In genomic region chr4:183397741-183398297, GRCh38 we compare ENCODE assay signal across 8 cellular contexts. TPM values are rescaled to one million over a fixed set of nuclear protein-coding genes. Genes with fewer than 3 reads are reported as not detected.
A peak's percentile ranks its signal among the peaks of the same experiment; 100 is the strongest.
DNase-seq lines count a peak whose midpoint lies in the region; ATAC-seq, FAIRE-seq and TF ChIP-seq lines count a peak whose summit lies in the region.

No MANE protein-coding gene starts in this region.

- CTCF ChIA-PET in K562 (lab: Yijun Ruan, JAX; ENCODE audit: low intra/inter-chr PET ratio): no interaction called here

- in situ Hi-C loops in K562 (cut with MboI): no loop called here

- H3K27me3 ChIP-seq in heart right ventricle: no peaks in the 10 kb centered on the region
- no peaks in the 10 kb centered on the region for H3K27me3 ChIP-seq in K562 (ENCODE audit: control insufficient read depth in 2 of 2, insufficient read depth in 2 of 2, low read length in 2 of 2)
- no peaks in the 10 kb centered on the region for H3K27me3 ChIP-seq in mucosa of stomach (ENCODE audit: control insufficient read depth, insufficient read depth, low read length)
- H3K27me3 ChIP-seq in vagina: no peaks in the 10 kb centered on the region

- peak overlapping the region; percentile 72; the same call in 1 of the 2 replicates for H3K4me2 ChIP-seq in K562 (ENCODE audit: insufficient read depth, low read length)

- intact Hi-C loops in heart right ventricle (cut with DNase I) (loop anchor here in 3 of 10 donors (5.0 to 10.0 kb wide), 3 partner anchors 83 to 461 kb away; no protein-coding TSS in a partner anchor), Right ventricle myocardium superior (cut with DNase I) (no loop called here), K562 (cut with micrococcal nuclease) (loop anchor here (2.0 to 5.0 kb wide), 2 partner anchors 36 to 135 kb away; no protein-coding TSS in a partner anchor), vagina (cut with DNase I) (no loop called here)

- no peaks in the 10 kb centered on the region for H3K9me1 ChIP-seq in K562 (ENCODE audit: control insufficient read depth, insufficient read depth, low read length)

- H3K27ac ChIP-seq in heart right ventricle: peak overlapping the region in 2 of 10 donors; percentile 32 to 86
- peak overlapping the region; percentile 84 for H3K27ac ChIP-seq in K562 (ENCODE audit: extremely low read depth, low read depth, low read length)
- H3K27ac ChIP-seq in vagina: peak overlapping the region; percentile 30

- H3K36me3 ChIP-seq in heart right ventricle (no peaks in the 10 kb centered on the region), K562 (ENCODE audit: control insufficient read depth, insufficient read depth, low read length) (no peaks in the 10 kb centered on the region), mucosa of stomach (ENCODE audit: control insufficient read depth, insufficient read depth, low read length) (no peaks in the 10 kb centered on the region), vagina (no peaks in the 10 kb centered on the region)

- BruUV-seq in K562 (replicated peaks; lab: Mats Ljungman, UMichigan): no TSS peak

- no peak for TF ChIP-seq POLR2A in K562 (conservative IDR thresholded peaks at IDR 0.05)
- no peak for TF ChIP-seq POLR2A in vagina (IDR thresholded peaks at IDR 0.05)

- DNase-seq in heart right ventricle (no peak), Right ventricle myocardium superior (no peak), K562 (ENCODE audit: extremely low read depth in 1 of 4, low spot score in 3 of 4) (no peak), vagina (ENCODE audit: extremely low spot score in 2 of 2) (no peak), foreskin melanocyte (no peak), NCI-H524 treated with DMSO at 0.1 percent for 48 hours (lab: John Stamatoyannopoulos, UW) (no peak), HuH-7.5 (ENCODE audit: low spot score) (no peak)

- H2AFZ ChIP-seq in K562 (ENCODE audit: low read depth, low read length): peak overlapping the region; percentile 92

- POLR2A ChIA-PET in K562 (lab: Yijun Ruan, JAX): interaction anchor here (0.6 to 1.0 kb wide), 2 partner anchors 16 to 42 kb away, joined by 3 read pairs; no protein-coding TSS in a partner anchor

- no peak for TF ChIP-seq RAD21 in K562 (CRISPR knock-in tag; conservative IDR thresholded peaks at IDR 0.05 in 1 of 2, IDR thresholded peaks at IDR 0.05 in 1 of 2)

- no peak for TF ChIP-seq EP300 in K562 (IDR thresholded peaks at IDR 0.05; ENCODE audit: low read length)

- H3K4me1 ChIP-seq in heart right ventricle: peaks cover 0 to 44% (median 8%) of the 10 kb centered on the region in 9 donors
- peaks cover 34 to 49% of the 10 kb centered on the region in 2 experiments for H3K4me1 ChIP-seq in K562 (replicated peaks in 1 of 2; ENCODE audit: control insufficient read depth in 2 of 2, insufficient read depth in 2 of 2, low read length in 2 of 2)
- H3K4me1 ChIP-seq in mucosa of stomach (ENCODE audit: control insufficient read depth, insufficient read depth, low read length): no peaks in the 10 kb centered on the region
- H3K4me1 ChIP-seq in vagina: peaks cover 9% of the 10 kb centered on the region

- no peaks in the 10 kb centered on the region for H4K20me1 ChIP-seq in K562 (replicated peaks; ENCODE audit: control insufficient read depth, insufficient read depth, low read length)

- ATAC-seq in heart right ventricle: peak in 2 of 8 donors; percentile 3 to 19
- no peak for ATAC-seq in Right ventricle myocardium superior (ENCODE audit: poor library complexity)
- ATAC-seq in K562: no peak

- TF ChIP-seq CTCF in heart right ventricle (IDR thresholded peaks at IDR 0.05): no peak
- no peak for TF ChIP-seq CTCF in K562 (IDR thresholded peaks at IDR 0.05 in 2 of 3, conservative IDR thresholded peaks at IDR 0.05 in 1 of 3; ENCODE audit: insufficient read depth in 2 of 3, low read depth in 1 of 3, low read length in 3 of 3)
- TF ChIP-seq CTCF in vagina (IDR thresholded peaks at IDR 0.05): no peak

- FAIRE-seq in K562 (lab: Jason Lieb, UNC): peak; percentile 15

- H3K4me3 ChIP-seq in heart right ventricle: peak overlapping the region; percentile 28 to 64 (median 62)
- H3K4me3 ChIP-seq in K562: no peak overlapping the region
- H3K4me3 ChIP-seq in mucosa of stomach (ENCODE audit: low read length): peak overlapping the region; percentile 89
- peak overlapping the region; percentile 53 for H3K4me3 ChIP-seq in vagina

- 84 to 85% methylated on average over 14 of the region's 14 CpGs for WGBS in heart right ventricle, 2 donors
- WGBS in K562 (ENCODE audit: insufficient coverage, low coverage, missing lambda C conversion rate): 78% methylated on average over 8 of the region's 14 CpGs

- H3K9ac ChIP-seq in K562 (ENCODE audit: insufficient read depth in 1 of 2, low read depth in 2 of 2, low read length in 2 of 2): peak overlapping the region; percentile 78 to 94; a peak in 3 of 4 replicates
- H3K9ac ChIP-seq in mucosa of stomach (ENCODE audit: low read length): peak overlapping the region; percentile 87

- no peaks in the 10 kb centered on the region for H3K79me2 ChIP-seq in K562 (ENCODE audit: control insufficient read depth, insufficient read depth, low read length)

- H3K9me3 ChIP-seq in heart right ventricle: no peaks in the 10 kb centered on the region
- H3K9me3 ChIP-seq in K562 (replicated peaks; ENCODE audit: control insufficient read depth, insufficient read depth, low read depth, low read length): no peaks in the 10 kb centered on the region
- no peaks in the 10 kb centered on the region for H3K9me3 ChIP-seq in mucosa of stomach (ENCODE audit: control insufficient read depth, low read length)
- no peaks in the 10 kb centered on the region for H3K9me3 ChIP-seq in vagina

TF ChIP-seq in K562, 482 proteins besides CTCF, POLR2A, EP300 and RAD21:
- TF ChIP-seq E2F1 (CRISPR knock-in tag; IDR thresholded peaks at IDR 0.05): no peak
- TF ChIP-seq FOXK2 (conservative IDR thresholded peaks at IDR 0.05 in 1 of 2, IDR thresholded peaks at IDR 0.05 in 1 of 2; ENCODE audit: low read depth in 2 of 2): 0 out of 4 replicates have a peak, but pooled peaks of 1 of the 2 experiments have one; percentile 28
- TF ChIP-seq ZNF121 (CRISPR knock-in tag; conservative IDR thresholded peaks at IDR 0.05): peak; percentile 76
- TF ChIP-seq HEY1 (CRISPR knock-in tag; IDR thresholded peaks at IDR 0.05; ENCODE audit: borderline replicate concordance): no peak
- peak; percentile 9; the same call in 1 of the 2 replicates for TF ChIP-seq MBD2 (IDR thresholded peaks at IDR 0.05; ENCODE audit: borderline replicate concordance, low read depth)
- no peak for TF ChIP-seq HNRNPH1 (optimal IDR thresholded peaks at IDR 0.05; ENCODE audit: low read depth, low read length)

RNA-seq across cellular contexts. Expression of gene CDKN2AIP, which starts 46.6 kb away (rescaled TPM):
- total RNA-seq in heart right ventricle (10 to 100 TPM in 5 of 10 donors, 1 to 10 TPM in 5; 8.0 to 12.7 (median 10.0) TPM), Right ventricle myocardium superior (8.7 TPM), K562 (2014; rRNA removed) (18.0 and 21.5 TPM in 2 replicates), K562 (2014; rRNA removed; fragmentation: Illumina TruSeq; extraction: Trizol) (21.2 and 21.7 TPM in 2 replicates), K562 (2015; rRNA removed; fragmentation: Illumina TruSeq; extraction: Trizol) (19.5 and 19.8 TPM in 2 replicates), K562 (2021) (20.3 and 20.9 TPM in 2 replicates), vagina (15.0 TPM)
- polyA plus RNA-seq in heart right ventricle (1 to 10 TPM; 5.6 to 7.0 TPM), K562 (2011; rRNA removed) (21.4 and 22.0 TPM in 2 replicates), K562 (2014; fragmentation: Illumina TruSeq; extraction: Trizol) (17.7 and 18.8 TPM in 2 replicates), K562 (2014; fragmentation: Nextera tagmentation; extraction: Ambion mirVana) (1 to 10 TPM; 5.9 to 7.7 TPM), K562 (2014; rRNA removed) (19.7 and 20.3 TPM in 2 replicates)
- 14.8 and 35.4 TPM in 2 replicates for total RNA-seq in K562 (2011; cell fraction: chromatin; rRNA removed; ENCODE audit: low replicate concordance)
- total RNA-seq in K562 (2011; cell fraction: nucleolus; rRNA removed): 14.2 and 14.5 TPM in 2 replicates
- 15.3 and 16.4 TPM in 2 replicates for total RNA-seq in K562 (2011; cell fraction: nucleoplasm; rRNA removed)
- polyA plus RNA-seq in K562 (2011; cell fraction: cytosol; rRNA removed): 8.4 and 8.8 TPM in 2 replicates
- 10.5 and 19.4 TPM in 2 replicates for polyA plus RNA-seq in K562 (2011; cell fraction: nucleus; rRNA removed)
- polyA plus RNA-seq in K562 (2012): 14.6 and 18.2 TPM in 2 replicates
- polyA minus RNA-seq in K562 (2011; rRNA and poly(A)+ RNA removed): 23.9 and 24.1 TPM in 2 replicates
- 8.8 and 9.3 TPM in 2 replicates for polyA minus RNA-seq in K562 (2011; cell fraction: cytosol; rRNA and poly(A)+ RNA removed)
- polyA minus RNA-seq in K562 (2011; cell fraction: nucleus; rRNA and poly(A)+ RNA removed): 26.8 and 64.6 TPM in 2 replicates
